Comparison of ENCODE assay signal across 8 cellular contexts in the genomic region with DNA sequence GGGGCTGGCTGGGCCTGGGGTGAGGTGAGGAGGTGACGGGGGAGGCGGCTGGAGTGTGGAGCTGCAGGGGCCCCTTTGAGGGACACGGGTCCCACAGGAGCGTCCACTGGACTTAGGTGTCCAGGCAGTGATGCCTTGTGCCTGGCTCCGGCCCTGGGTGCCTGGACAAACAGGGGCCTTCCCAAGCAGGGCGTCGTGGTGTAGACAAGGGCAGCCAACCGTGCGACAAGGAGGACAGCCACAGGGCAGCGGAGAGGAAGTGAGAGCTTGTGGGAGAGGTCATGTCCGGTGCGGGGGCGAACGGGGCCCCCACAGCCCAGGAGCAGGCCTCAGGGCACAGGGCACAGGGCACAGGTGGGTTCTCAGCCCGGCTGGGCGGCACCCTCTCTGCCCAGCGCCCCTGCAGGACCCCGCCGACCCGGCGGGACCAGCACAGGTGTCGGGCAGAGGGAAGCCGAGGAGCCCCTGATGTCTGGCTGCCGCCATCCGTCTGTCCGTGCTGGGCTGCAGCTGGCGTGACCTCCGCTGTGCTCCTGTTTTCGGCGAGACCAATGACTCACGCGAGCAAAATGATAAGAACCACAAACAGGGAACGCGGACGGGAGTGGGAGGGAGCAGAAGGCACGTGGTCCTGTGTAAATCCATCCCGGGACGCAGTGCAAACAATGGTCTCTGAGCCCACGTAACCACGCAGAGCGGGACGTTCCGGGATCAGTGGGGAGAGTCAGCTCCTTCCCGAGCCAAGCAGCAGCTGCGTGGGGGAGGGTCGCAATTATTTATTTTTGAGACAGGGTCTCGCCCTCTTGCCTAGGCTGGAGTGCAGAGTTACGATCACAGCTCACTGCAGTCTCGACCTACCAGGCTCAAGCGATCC. TPM values are rescaled to one million over a fixed set of nuclear protein-coding genes. Genes with fewer than 3 reads are reported as not detected.
DNase-seq lines count a peak whose midpoint lies in the region; ATAC-seq and TF ChIP-seq lines count a peak whose summit lies in the region.

No MANE protein-coding gene starts in this region.

- H3K36me3 ChIP-seq in vagina: no peaks in the 10 kb centered on the region

- peak overlapping the region; percentile 65 for H3K27ac ChIP-seq in vagina

- H3K4me3 ChIP-seq in vagina: peak overlapping the region; percentile 16 to 30

- no peaks in the 10 kb centered on the region for H3K27me3 ChIP-seq in vagina

- ATAC-seq in GM18909 (IDR thresholded peaks at IDR 0.05; ENCODE audit: poor library complexity, unreplicated experiment) (peak; percentile 77), HG03039 (IDR thresholded peaks at IDR 0.05; ENCODE audit: unreplicated experiment) (peak; percentile 52)

- H3K4me1 ChIP-seq in vagina: peaks cover 9% of the 10 kb centered on the region

- TF ChIP-seq CTCF in vagina (IDR thresholded peaks at IDR 0.05): no peak

- no peaks in the 10 kb centered on the region for H3K9me3 ChIP-seq in vagina

- intact Hi-C loops in vagina (cut with DNase I): no loop called here

- peak; percentile 44 for DNase-seq in T1000 (lab: John Stamatoyannopoulos, UW)
- peak; percentile 83 for DNase-seq in left kidney (ENCODE audit: low read depth, low spot score)
- no peak for DNase-seq in vagina (ENCODE audit: extremely low spot score in 2 of 2)
- DNase-seq in anterior cingulate cortex (lab: John Stamatoyannopoulos, UW): no peak
- no peak for DNase-seq in stimulated activated CD4-positive, alpha-beta T cell treated with anti-CD3 and anti-CD28 coated beads, Interleukin-12 subunit alpha, Interleukin-12 subunit beta, amount 100 ng/mL, for 4 hours
- DNase-seq in inferior parietal cortex (ENCODE audit: extremely low spot score): no peak

- TF ChIP-seq POLR2A in vagina (IDR thresholded peaks at IDR 0.05): no peak

RNA-seq across cellular contexts. Expression of gene A4GALT, which starts 49.1 kb away (rescaled TPM):
- 35.6 TPM for total RNA-seq in vagina

Comparison
In these comparisons a context has a peak if more than half of its experiments do, and no peak if none do; other contexts are left out.
1. DNase-seq: peak in T1000 (single experiment) and left kidney (single experiment); none in vagina (0 of 2), anterior cingulate cortex (0 of 58), stimulated activated CD4-positive, alpha-beta T cell treated with anti-CD3 and anti-CD28 coated beads, Interleukin-12 subunit alpha, Interleukin-12 subunit beta, amount 100 ng/mL, for 4 hours (single experiment) and inferior parietal cortex (single experiment).